ENCODE assay signal across 8 cellular contexts in genomic region chr2:9002637-9003365, GRCh38. TPM values are rescaled to one million over a fixed set of nuclear protein-coding genes. Genes with fewer than 3 reads are reported as not detected.
DNase-seq lines count a peak whose midpoint lies in the region; ATAC-seq and TF ChIP-seq lines count a peak whose summit lies in the region.

No MANE protein-coding gene starts in this region.

- H3K9me3 ChIP-seq in T-helper 17 cell (ENCODE audit: control insufficient read depth, low read length, poor library complexity, severe bottlenecking): no peaks in the 10 kb centered on the region

- peaks cover 5% of the 10 kb centered on the region for H3K27me3 Mint-ChIP-seq in T-helper 17 cell

- H3K27ac Mint-ChIP-seq in T-helper 17 cell: peak overlapping the region; percentile 6

- intact Hi-C loops in dorsolateral prefrontal cortex (cut with DNase I): loop anchor here (2.0 to 10.0 kb wide), 3 partner anchors 76 to 128 kb away; no protein-coding TSS in a partner anchor

- DNase-seq in Daoy (ENCODE audit: low read depth): peak; percentile 38
- peak in 2 of 3 donors; percentile 6 to 13 for DNase-seq in T-helper 17 cell
- peak in 4 of 10 donors; percentile 9 to 62 (median 26) for DNase-seq in dorsolateral prefrontal cortex
- DNase-seq in medulla oblongata (ENCODE audit: extremely low spot score): peak; percentile 52
- DNase-seq in superior temporal gyrus (ENCODE audit: extremely low spot score): peak; percentile 67
- no peak for DNase-seq in dedifferentiated amniotic fluid mesenchymal stem cell (ENCODE audit: extremely low spot score)

- no peaks in the 10 kb centered on the region for H3K36me3 Mint-ChIP-seq in T-helper 17 cell (ENCODE audit: low read depth)

- H3K4me1 Mint-ChIP-seq in T-helper 17 cell: peaks cover 17% of the 10 kb centered on the region

- peak; percentile 16 for ATAC-seq in HG03025 (IDR thresholded peaks at IDR 0.05; ENCODE audit: low FRiP score, unreplicated experiment)
- no peak for ATAC-seq in T-helper 17 cell
- ATAC-seq in GM18511 (IDR thresholded peaks at IDR 0.05; ENCODE audit: unreplicated experiment): no peak

- H3K27me3 ChIP-seq in dorsolateral prefrontal cortex: no peaks in the 10 kb centered on the region

- TF ChIP-seq CTCF in dorsolateral prefrontal cortex (IDR thresholded peaks at IDR 0.05 in 54 of 56, conservative IDR thresholded peaks at IDR 0.05 in 2 of 56; ENCODE audit: low read depth in 1 of 56, partially characterized antibody in 56 of 56): no peak

- peak overlapping the region; percentile 66 to 98 (median 88) for H3K4me3 ChIP-seq in dorsolateral prefrontal cortex

- peak overlapping the region; percentile 84 for H3K4me3 Mint-ChIP-seq in T-helper 17 cell

- H3K27ac ChIP-seq in dorsolateral prefrontal cortex: peak overlapping the region in 58 of 59 donors; percentile 30 to 99 (median 86)

RNA-seq across cellular contexts. Expression of gene MBOAT2, which starts 0.7 kb away (rescaled TPM):
- 21.0 and 37.4 TPM in 2 replicates for total RNA-seq in Daoy (2014; rRNA removed; shearing (Covaris generic))
- total RNA-seq in T-helper 17 cell: 1 to 10 TPM; 2.1 to 4.9 TPM
- total RNA-seq in dorsolateral prefrontal cortex: 100 to 1,000 TPM in 18 of 120 experiments, 10 to 100 TPM in 102; 52.5 to 138 (median 83.9) TPM
